Comparison of ENCODE assay signal across 1 cellular context in the genomic region with DNA sequence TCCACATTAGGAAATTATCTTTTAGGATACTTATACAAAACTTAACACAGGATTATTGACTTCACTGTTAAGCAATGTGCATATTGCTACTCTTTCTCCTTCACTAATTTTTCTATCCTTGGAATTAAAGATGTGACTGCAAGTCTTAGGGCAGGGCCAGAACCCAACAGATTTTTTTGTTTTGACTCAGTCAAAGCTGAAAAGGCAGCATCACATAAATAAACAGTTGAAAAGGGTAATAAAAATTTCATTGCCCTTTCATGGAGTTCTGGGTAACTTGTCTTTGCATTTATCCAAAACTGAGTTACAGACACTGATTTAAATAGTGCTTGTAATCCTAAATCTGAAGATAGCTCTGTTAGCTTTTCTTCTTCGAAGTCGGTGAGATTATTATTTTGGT.
TF ChIP-seq lines count a peak whose summit lies in the region.

No MANE protein-coding gene starts in this region.

TF ChIP-seq in HEK293, 187 proteins besides CTCF, POLR2A, EP300 and RAD21 (continued from another document):
- TF ChIP-seq, protein P1, sequence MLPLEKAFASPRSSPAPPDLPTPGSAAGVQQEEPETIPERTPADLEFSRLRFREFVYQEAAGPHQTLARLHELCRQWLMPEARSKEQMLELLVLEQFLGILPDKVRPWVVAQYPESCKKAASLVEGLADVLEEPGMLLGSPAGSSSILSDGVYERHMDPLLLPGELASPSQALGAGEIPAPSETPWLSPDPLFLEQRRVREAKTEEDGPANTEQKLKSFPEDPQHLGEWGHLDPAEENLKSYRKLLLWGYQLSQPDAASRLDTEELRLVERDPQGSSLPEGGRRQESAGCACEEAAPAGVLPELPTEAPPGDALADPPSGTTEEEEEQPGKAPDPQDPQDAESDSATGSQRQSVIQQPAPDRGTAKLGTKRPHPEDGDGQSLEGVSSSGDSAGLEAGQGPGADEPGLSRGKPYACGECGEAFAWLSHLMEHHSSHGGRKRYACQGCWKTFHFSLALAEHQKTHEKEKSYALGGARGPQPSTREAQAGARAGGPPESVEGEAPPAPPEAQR (tag by site-specific recombination; IDR thresholded peaks at IDR 0.05) = no peak
- TF ChIP-seq ZNF146 (tag by site-specific recombination; IDR thresholded peaks at IDR 0.05) (no peak), ZSCAN30 (tag by site-specific recombination; IDR thresholded peaks at IDR 0.05) (peak; percentile 79; the same call in 1 of the 2 replicates), WT1 (tag by site-specific recombination; IDR thresholded peaks at IDR 0.05) (no peak), ZNF585B (tag by site-specific recombination; IDR thresholded peaks at IDR 0.05) (no peak), ZNF248 (tag by site-specific recombination; IDR thresholded peaks at IDR 0.05) (no peak), ZBTB17 (tag by site-specific recombination; IDR thresholded peaks at IDR 0.05) (no peak), ZNF521 (tag by site-specific recombination; IDR thresholded peaks at IDR 0.05) (no peak), ZBTB21 (tag by site-specific recombination; IDR thresholded peaks at IDR 0.05) (no peak), SP2 (tag by site-specific recombination; IDR thresholded peaks at IDR 0.05) (no peak), ZFP69B (tag by site-specific recombination; IDR thresholded peaks at IDR 0.05) (no peak), FEZF1 (tag by site-specific recombination; IDR thresholded peaks at IDR 0.05) (peak; percentile 57; the same call in 1 of the 2 replicates)
TF ChIP-seq in HEK293: peak in this region for 2.
